Comparison of ENCODE assay signal across 15 cellular contexts in genomic region chr20:9926476-9926875, GRCh38.
DNase-seq lines count a peak whose midpoint lies in the region; ATAC-seq and TF ChIP-seq lines count a peak whose summit lies in the region.
"Had no signal": no experiment of that assay in that cellular context is flagged by ENCODE, and none has a peak within 500 bp of the region (broad histone marks: within the 10 kb centered on the region; RNA-seq: fewer than 3 reads in every experiment).

No MANE protein-coding gene starts in this region.

- H3K14ac ChIP-seq in mesenchymal stem cell (ENCODE audit: low read length in 2 of 2) = no peak overlapping the region

- no peak overlapping the region for H4K91ac ChIP-seq in mesenchymal stem cell (ENCODE audit: low read length)

- RAD21 ChIA-PET in HCT116 (lab: Charles Lee; ENCODE audit: low non-redundant PET in 1 of 2, low total read pairs in 2 of 2, uncharacterized antibody in 2 of 2, unreplicated experiment in 2 of 2) = interaction anchor here in 1 of 2 experiments (0.8 kb wide), 1 partner anchor 19 kb away, joined by 3 read pairs; no protein-coding TSS in a partner anchor

- H2BK15ac ChIP-seq in mesenchymal stem cell (ENCODE audit: low read depth, poor library complexity, severe bottlenecking) = no peak overlapping the region

- no peaks in the 10 kb centered on the region for H3K4me1 Mint-ChIP-seq in endodermal cell
- H3K4me1 Mint-ChIP-seq: CD14-positive monocyte had no signal

- TF ChIP-seq POLR2A in breast epithelium (IDR thresholded peaks at IDR 0.05) (no peak), HCT116 (IDR thresholded peaks at IDR 0.05; ENCODE audit: borderline replicate concordance, extremely low read depth, insufficient read depth, insufficient read length) (no peak), stomach (IDR thresholded peaks at IDR 0.05) (no peak)

- TF ChIP-seq RAD21 in HCT116 (IDR thresholded peaks at IDR 0.05; ENCODE audit: low read depth) = no peak

- no peak overlapping the region for H2BK120ac ChIP-seq in mesenchymal stem cell (ENCODE audit: low read depth, low read length)

- intact Hi-C loops in mammary epithelial cell (cut with micrococcal nuclease) (no loop called here), breast epithelium (cut with DNase I; ENCODE audit: low total_unique reads) (no loop called here), HCT116 (cut with micrococcal nuclease) (no loop called here), stomach (cut with DNase I; ENCODE audit: low total_unique reads) (no loop called here)

- H4K8ac ChIP-seq in mesenchymal stem cell (ENCODE audit: low read length) = no peak overlapping the region

- H3K4me1 ChIP-seq in mammary epithelial cell (ENCODE audit: insufficient read depth, low read length) = peaks cover 17% of the 10 kb centered on the region
- H3K4me1 ChIP-seq in breast epithelium = no peaks in the 10 kb centered on the region
- H3K4me1 ChIP-seq in HCT116 (ENCODE audit: control insufficient read depth in 1 of 2, insufficient read depth in 2 of 2, low read length in 2 of 2) = no peaks in the 10 kb centered on the region
- no peaks in the 10 kb centered on the region for H3K4me1 ChIP-seq in endodermal cell (ENCODE audit: control insufficient read depth, insufficient read depth, low read length)
- H3K4me1 ChIP-seq in mesenchymal stem cell (ENCODE audit: control insufficient read depth, insufficient read depth, low read depth, low read length) = no peaks in the 10 kb centered on the region
- H3K4me1 ChIP-seq in stomach = no peaks in the 10 kb centered on the region

- H2AFZ ChIP-seq in mammary epithelial cell (ENCODE audit: low read depth, low read length) (no peak overlapping the region), HCT116 (ENCODE audit: low read depth, low read length, poor library complexity, severe bottlenecking) (no peak overlapping the region), mesenchymal stem cell (ENCODE audit: low read depth, low read length) (peak overlapping the region; percentile 63)

- H4K20me1 ChIP-seq in mammary epithelial cell (ENCODE audit: insufficient read depth, low read length) = no peaks in the 10 kb centered on the region
- no peaks in the 10 kb centered on the region for H4K20me1 ChIP-seq in HCT116 (ENCODE audit: insufficient read depth)

- no peak overlapping the region for H3K27ac ChIP-seq in mammary epithelial cell (ENCODE audit: insufficient read depth, low read depth, low read length)
- H3K27ac ChIP-seq in breast epithelium = no peak overlapping the region
- no peak overlapping the region for H3K27ac ChIP-seq in HCT116 (ENCODE audit: low read depth, low read length)
- H3K27ac ChIP-seq in endodermal cell (ENCODE audit: low read depth, low read length) = no peak overlapping the region
- no peak overlapping the region for H3K27ac ChIP-seq in mesenchymal stem cell (ENCODE audit: low read length, poor library complexity, severe bottlenecking)
- no peak overlapping the region for H3K27ac ChIP-seq in stomach
- H3K27ac ChIP-seq: HL-60 had no signal

- H3K4me3 Mint-ChIP-seq in endodermal cell = no peak overlapping the region
- H3K4me3 Mint-ChIP-seq: CD14-positive monocyte; CD8-positive, alpha-beta T cell had no signal

- H3K18ac ChIP-seq in mesenchymal stem cell (ENCODE audit: low read depth in 1 of 2, low read length in 2 of 2) = no peak overlapping the region

- no peak overlapping the region for H2BK5ac ChIP-seq in mesenchymal stem cell (ENCODE audit: low read depth, low read length, poor library complexity, severe bottlenecking)

- H2BK12ac ChIP-seq in mesenchymal stem cell (ENCODE audit: low read length in 2 of 2) = no peak overlapping the region

- H3K9ac ChIP-seq in mammary epithelial cell (ENCODE audit: insufficient read depth, low read length) = no peak overlapping the region
- H3K9ac ChIP-seq in HCT116 (ENCODE audit: low read length) = no peak overlapping the region
- H3K9ac ChIP-seq in endodermal cell (ENCODE audit: extremely low read depth, low read length, poor library complexity, severe bottlenecking) = no peak overlapping the region
- no peak overlapping the region for H3K9ac ChIP-seq in mesenchymal stem cell (ENCODE audit: low read length)

- no peaks in the 10 kb centered on the region for H3K9me2 ChIP-seq in HCT116 (ENCODE audit: insufficient read depth)

- in situ Hi-C loops in mammary epithelial cell (cut with MboI; ENCODE audit: low sequenced_read_pairs in 2 of 2) = no loop called here

- H3K4me2 ChIP-seq in mammary epithelial cell (ENCODE audit: insufficient read depth, low read depth, low read length) (peak overlapping the region; percentile 9), HCT116 (ENCODE audit: low read length) (no peak overlapping the region), mesenchymal stem cell (ENCODE audit: low read length, poor library complexity, severe bottlenecking) (no peak overlapping the region)

- H2AK5ac ChIP-seq in mesenchymal stem cell (ENCODE audit: low read length, severe bottlenecking) = no peak overlapping the region

- no peak for TF ChIP-seq EP300 in stomach (IDR thresholded peaks at IDR 0.05)

- peak; percentile 49; the same call in 1 of the 2 replicates for ATAC-seq in HCT116
- ATAC-seq: CD8-positive, alpha-beta T cell had no signal

- DNase-seq in mammary epithelial cell (no peak), breast epithelium (ENCODE audit: low spot score in 2 of 2) (no peak), HCT116 (ENCODE audit: low read depth, low spot score) (no peak), endodermal cell (no peak), mesenchymal stem cell (no peak), NCI-H2171 treated with DMSO at 0.1 percent for 48 hours (lab: John Stamatoyannopoulos, UW) (no peak), stomach (no peak), NCI-H1436 treated with DMSO at 0.1 percent for 48 hours (lab: John Stamatoyannopoulos, UW) (no peak)
- DNase-seq: CD8-positive, alpha-beta T cell; COR-L47; DMS53; GF-D8; IMR-90 had no signal

- H3K4me3 ChIP-seq in mammary epithelial cell (replicated peaks in 1 of 3; ENCODE audit: insufficient read depth in 1 of 3, low read depth in 2 of 3, low read length in 3 of 3) (no peak overlapping the region), breast epithelium (no peak overlapping the region), HCT116 (replicated peaks in 1 of 2; ENCODE audit: low read depth in 1 of 2, low read length in 2 of 2) (no peak overlapping the region), endodermal cell (ENCODE audit: low read length) (no peak overlapping the region), mesenchymal stem cell (ENCODE audit: insufficient read depth in 1 of 2, low read depth in 1 of 2, low read length in 2 of 2) (no peak overlapping the region), stomach (no peak overlapping the region)

- BruUV-seq in mammary epithelial cell (replicated peaks; lab: Mats Ljungman, UMichigan) (no TSS peak), HCT116 (replicated peaks; lab: Mats Ljungman, UMichigan) (no TSS peak)

- H3K4ac ChIP-seq in mesenchymal stem cell (ENCODE audit: low read depth in 1 of 2, low read length in 2 of 2) = no peak overlapping the region

- no peak overlapping the region for H3K27ac Mint-ChIP-seq in endodermal cell
- H3K27ac Mint-ChIP-seq: CD14-positive monocyte; CD8-positive, alpha-beta T cell had no signal

- H3K36me3 Mint-ChIP-seq in endodermal cell (ENCODE audit: low read depth) = no peaks in the 10 kb centered on the region
- H3K36me3 Mint-ChIP-seq: CD14-positive monocyte; CD8-positive, alpha-beta T cell had no signal

- no peaks in the 10 kb centered on the region for H3K36me3 ChIP-seq in mammary epithelial cell (ENCODE audit: insufficient read depth, low read length)
- H3K36me3 ChIP-seq in breast epithelium = no peaks in the 10 kb centered on the region
- H3K36me3 ChIP-seq in HCT116 (ENCODE audit: control insufficient read depth in 1 of 2, insufficient read depth in 2 of 2, low read length in 2 of 2) = no peaks in the 10 kb centered on the region
- H3K36me3 ChIP-seq in endodermal cell (ENCODE audit: control insufficient read depth, insufficient read depth, low read length) = no peaks in the 10 kb centered on the region
- H3K36me3 ChIP-seq in mesenchymal stem cell (ENCODE audit: control insufficient read depth in 1 of 2, insufficient read depth in 2 of 2, low read depth in 1 of 2, low read length in 2 of 2) = no peaks in the 10 kb centered on the region
- H3K36me3 ChIP-seq in stomach = no peaks in the 10 kb centered on the region

- dilution Hi-C loops in mammary epithelial cell (cut with HindIII; ENCODE audit: low sequenced_read_pairs) = no loop called here

- H3K27me3 ChIP-seq in mammary epithelial cell (ENCODE audit: insufficient read depth, low read length) (no peaks in the 10 kb centered on the region), breast epithelium (no peaks in the 10 kb centered on the region), HCT116 (ENCODE audit: insufficient read depth, low read length) (no peaks in the 10 kb centered on the region), endodermal cell (ENCODE audit: control insufficient read depth, insufficient read depth, low read length, poor library complexity, severe bottlenecking) (no peaks in the 10 kb centered on the region), mesenchymal stem cell (ENCODE audit: control insufficient read depth in 1 of 2, insufficient read depth in 1 of 2, low read length in 2 of 2) (peaks cover 16 to 38% of the 10 kb centered on the region in 2 experiments), stomach (no peaks in the 10 kb centered on the region)

- no peaks in the 10 kb centered on the region for H3K9me3 Mint-ChIP-seq in endodermal cell
- H3K9me3 Mint-ChIP-seq: CD8-positive, alpha-beta T cell had no signal

- H3K79me2 ChIP-seq in mammary epithelial cell (ENCODE audit: insufficient read depth, low read length) (no peaks in the 10 kb centered on the region), HCT116 (ENCODE audit: insufficient read depth, low read length) (no peaks in the 10 kb centered on the region)

- no peak for TF ChIP-seq CTCF in mammary epithelial cell (conservative IDR thresholded peaks at IDR 0.05 in 1 of 2, IDR thresholded peaks at IDR 0.05 in 1 of 2; ENCODE audit: extremely low read depth in 1 of 2, insufficient read depth in 1 of 2, low read depth in 1 of 2, low read length in 2 of 2)
- no peak for TF ChIP-seq CTCF in breast epithelium (IDR thresholded peaks at IDR 0.05)
- TF ChIP-seq CTCF in HCT116 (IDR thresholded peaks at IDR 0.05 in 2 of 3, conservative IDR thresholded peaks at IDR 0.05 in 1 of 3; ENCODE audit: borderline replicate concordance in 1 of 3, insufficient read depth in 1 of 3, low read depth in 2 of 3, low read length in 2 of 3) = no peak
- TF ChIP-seq CTCF in endodermal cell (conservative IDR thresholded peaks at IDR 0.05) = peak; percentile 36
- TF ChIP-seq CTCF in stomach (IDR thresholded peaks at IDR 0.05) = no peak

- H3K79me1 ChIP-seq in mesenchymal stem cell (replicated peaks; ENCODE audit: low read length, poor library complexity, severe bottlenecking) = no peaks in the 10 kb centered on the region

- H3K9me3 ChIP-seq in mammary epithelial cell (replicated peaks; ENCODE audit: insufficient read depth, low read length) (no peaks in the 10 kb centered on the region), breast epithelium (no peaks in the 10 kb centered on the region), HCT116 (ENCODE audit: control insufficient read depth in 1 of 2, insufficient read depth in 1 of 2, low read depth in 1 of 2, low read length in 2 of 2) (no peaks in the 10 kb centered on the region), endodermal cell (ENCODE audit: control insufficient read depth, low read length) (no peaks in the 10 kb centered on the region), mesenchymal stem cell (ENCODE audit: control insufficient read depth, low read length) (no peaks in the 10 kb centered on the region), stomach (no peaks in the 10 kb centered on the region)

- CTCF ChIA-PET in mammary epithelial cell (lab: Charles Lee; ENCODE audit: low non-redundant PET) (no interaction called here), HCT116 (lab: Charles Lee) (interaction anchor here (0.7 to 1.4 kb wide), 3 partner anchors 13 to 24 kb away, joined by 3 to 5 read pairs (median 3); no protein-coding TSS in a partner anchor)

- POLR2A ChIA-PET in HCT116 (lab: Charles Lee) = no interaction called here

- no peaks in the 10 kb centered on the region for H3K27me3 Mint-ChIP-seq in endodermal cell (ENCODE audit: insufficient read depth)

- no peak overlapping the region for H3K23ac ChIP-seq in mesenchymal stem cell (ENCODE audit: low read length in 2 of 2)
